ENCODE assay signal across 8 cellular contexts in genomic region chr5:14581891-14582796, GRCh38. TPM values are rescaled to one million over a fixed set of nuclear protein-coding genes. Genes with fewer than 3 reads are reported as not detected.
DNase-seq lines count a peak whose midpoint lies in the region; ATAC-seq and TF ChIP-seq lines count a peak whose summit lies in the region.

No MANE protein-coding gene starts in this region.

- peak; percentile 73 for ATAC-seq in GM18858 (IDR thresholded peaks at IDR 0.05; ENCODE audit: unreplicated experiment)
- peak; percentile 64 for ATAC-seq in HG03097 (IDR thresholded peaks at IDR 0.05; ENCODE audit: low FRiP score, unreplicated experiment)

- H3K79me2 ChIP-seq in neural progenitor cell (ENCODE audit: low read depth), result no peaks in the 10 kb centered on the region

- no peak for TF ChIP-seq CTCF in A673 (conservative IDR thresholded peaks at IDR 0.05; ENCODE audit: low read depth, low read length)
- peak; percentile 32 for TF ChIP-seq CTCF in neural progenitor cell (IDR thresholded peaks at IDR 0.05)

- no peaks in the 10 kb centered on the region for H3K36me3 Mint-ChIP-seq in neural progenitor cell

- peak overlapping the region; percentile 85 for H3K4me3 Mint-ChIP-seq in neural progenitor cell

- peaks cover 20% of the 10 kb centered on the region for H3K4me1 ChIP-seq in A673 (ENCODE audit: insufficient read depth, low read length, poor library complexity, severe bottlenecking)
- H3K4me1 ChIP-seq in esophagus (ENCODE audit: control insufficient read depth in 2 of 2, insufficient read depth in 2 of 2, low read length in 1 of 2), result peaks cover 0 to 6% of the 10 kb centered on the region in 2 donors
- peaks cover 5% of the 10 kb centered on the region for H3K4me1 ChIP-seq in neural progenitor cell

- H3K9me3 ChIP-seq in A673 (ENCODE audit: low read depth, low read length, poor library complexity, severe bottlenecking), result no peaks in the 10 kb centered on the region
- no peaks in the 10 kb centered on the region for H3K9me3 ChIP-seq in esophagus (ENCODE audit: control insufficient read depth in 2 of 2, insufficient read depth in 1 of 2, low read depth in 1 of 2, low read length in 1 of 2)
- no peaks in the 10 kb centered on the region for H3K9me3 ChIP-seq in neural progenitor cell (ENCODE audit: low read depth)

- H3K9ac ChIP-seq in neural progenitor cell, result no peak overlapping the region

- intact Hi-C loops in A673 (cut with micrococcal nuclease; ENCODE audit: unreplicated experiment), result no loop called here

- H3K27ac Mint-ChIP-seq in neural progenitor cell, result no peak overlapping the region

- BruUV-seq in A673 (replicated peaks; lab: Mats Ljungman, UMichigan), result no TSS peak

- DNase-seq in A673 (ENCODE audit: low spot score) (peak; percentile 42), NCI-H748 treated with DMSO at 0.1 percent for 48 hours (lab: John Stamatoyannopoulos, UW) (peak; percentile 76), neural progenitor cell (ENCODE audit: low spot score) (peak; percentile 82), substantia nigra (lab: John Stamatoyannopoulos, UW) (peak in 6 of 49 donors; percentile 8 to 54 (median 30))
- peak; percentile 66 for DNase-seq in activated CD8-positive, alpha-beta memory T cell treated with anti-CD3 and anti-CD28 coated beads, Interleukin-2, amount 50 U/mL, for 1 hour (ENCODE audit: extremely low read depth)

- H2AFZ ChIP-seq in neural progenitor cell (replicated peaks), result peak overlapping the region; percentile 98

- H4K20me1 ChIP-seq in neural progenitor cell (ENCODE audit: low read depth), result no peaks in the 10 kb centered on the region

- POLR2A ChIA-PET in A673 (lab: Charles Lee; ENCODE audit: low non-redundant PET), result no interaction called here

- CTCF ChIA-PET in A673 (lab: Charles Lee), result interaction anchor here (0.6 kb wide), 1 partner anchor 593 kb away, joined by 3 read pairs; no protein-coding TSS in a partner anchor

- peak overlapping the region; percentile 96 for H3K4me2 ChIP-seq in neural progenitor cell

- peaks cover 6% of the 10 kb centered on the region for H3F3A ChIP-seq in neural progenitor cell (ENCODE audit: low read depth)

- H3K27ac ChIP-seq in A673 (ENCODE audit: low read depth, low read length, poor library complexity, severe bottlenecking) (no peak overlapping the region), esophagus (ENCODE audit: low read depth in 2 of 2, low read length in 1 of 2) (peak overlapping the region; percentile 37 to 60), neural progenitor cell (no peak overlapping the region), substantia nigra (ENCODE audit: low read depth, low read length, poor library complexity, severe bottlenecking) (peak overlapping the region; percentile 47)

- H3K4me3 ChIP-seq in A673 (ENCODE audit: low read depth, low read length, poor library complexity, severe bottlenecking) (peak overlapping the region; percentile 48), esophagus (ENCODE audit: low read depth in 1 of 2, low read length in 2 of 2) (peak overlapping the region; percentile 64 to 92), neural progenitor cell (peak overlapping the region; percentile 82)

- H3K27me3 Mint-ChIP-seq in neural progenitor cell (ENCODE audit: insufficient read depth, low read depth), result peaks cover 21% of the 10 kb centered on the region

- peaks cover 5% of the 10 kb centered on the region for H3K9me3 Mint-ChIP-seq in neural progenitor cell

- 3 to 4% methylated on average over 50 to 86 of the region's 86 CpGs for WGBS in esophagus, 2 donors

- peaks cover 7% of the 10 kb centered on the region for H3K4me1 Mint-ChIP-seq in neural progenitor cell

- H3K36me3 ChIP-seq in A673 (ENCODE audit: insufficient read depth, low read length, poor library complexity, severe bottlenecking) (no peaks in the 10 kb centered on the region), esophagus (ENCODE audit: control insufficient read depth in 2 of 2, insufficient read depth in 2 of 2, low read length in 1 of 2) (no peaks in the 10 kb centered on the region), neural progenitor cell (no peaks in the 10 kb centered on the region)

- H3K27me3 ChIP-seq in A673 (replicated peaks; ENCODE audit: insufficient read depth, low read depth, low read length, poor library complexity) (peaks cover 69% of the 10 kb centered on the region), esophagus (ENCODE audit: control insufficient read depth in 1 of 2, insufficient read depth in 2 of 2, low read length in 2 of 2) (no peaks in the 10 kb centered on the region), neural progenitor cell (peaks cover 52% of the 10 kb centered on the region)

RNA-seq across cellular contexts. Expression of gene OTULINL, which starts 0.6 kb away (rescaled TPM):
- 0.13 and 0.59 TPM in 2 replicates for total RNA-seq in A673 (2021)
- polyA plus RNA-seq in esophagus, result 1 to 10 TPM in 1 of 2 donors, under 1 TPM in 1; 0.45 to 1.4 TPM
- total RNA-seq in neural progenitor cell (ENCODE audit: low replicate concordance), result 4.9 and 10.6 TPM in 2 replicates

Comparison
In these comparisons a context has a peak if more than half of its experiments do, and no peak if none do; other contexts are left out.
1. H3K27ac ChIP-seq: peak in esophagus (2 of 2) and substantia nigra (single experiment); none in A673 (single experiment) and neural progenitor cell (single experiment).
2. Peak in every context shown above with its lines, with median percentiles within 50 percentile points of each other: H3K4me3 ChIP-seq.